19 cellular contexts compared by ENCODE assay signal in genomic region chr2:126783341-126783740, GRCh38.
DNase-seq lines count a peak whose midpoint lies in the region; ATAC-seq and TF ChIP-seq lines count a peak whose summit lies in the region.
"Had no signal": no experiment of that assay in that cellular context is flagged by ENCODE, and none has a peak within 500 bp of the region (broad histone marks: within the 10 kb centered on the region; RNA-seq: fewer than 3 reads in every experiment).

No MANE protein-coding gene starts in this region.

- H3K9ac ChIP-seq in MM.1S (ENCODE audit: low read length), result no peak overlapping the region
- H3K9ac ChIP-seq: BLaER1 had no signal

- H2AFZ ChIP-seq in MM.1S (ENCODE audit: low read length), result no peak overlapping the region
- H2AFZ ChIP-seq: GM23338 had no signal

- no peaks in the 10 kb centered on the region for H3K4me1 ChIP-seq in MM.1S (ENCODE audit: low read length)
- H3K4me1 ChIP-seq: BLaER1, Caco-2 had no signal

- ATAC-seq in natural killer cell treated with Interleukin-12 subunit alpha and Interleukin-12 subunit beta and Interleukin-15 and Interleukin-18, amount 100 ng/mL, for 72 hours, result no peak
- no peak for ATAC-seq in natural killer cell
- ATAC-seq: CD8-positive, alpha-beta T cell; GM23338; HCT116 had no signal

- no peak overlapping the region for H3K4me3 ChIP-seq in MM.1S (ENCODE audit: low read length)
- H3K4me3 ChIP-seq: BLaER1, GM23338 had no signal

- H3K9me3 Mint-ChIP-seq in natural killer cell treated with Interleukin-12 subunit alpha and Interleukin-12 subunit beta and Interleukin-15 and Interleukin-18, amount 100 ng/mL, for 72 hours, result no peaks in the 10 kb centered on the region
- H3K9me3 Mint-ChIP-seq in natural killer cell, result no peaks in the 10 kb centered on the region
- H3K9me3 Mint-ChIP-seq: CD4-positive, CD25-positive, alpha-beta regulatory T cell; CD8-positive, alpha-beta T cell; GM23338; H9 had no signal

- H3K27ac Mint-ChIP-seq in natural killer cell treated with Interleukin-12 subunit alpha and Interleukin-12 subunit beta and Interleukin-15 and Interleukin-18, amount 100 ng/mL, for 72 hours, result no peak overlapping the region
- H3K27ac Mint-ChIP-seq in natural killer cell, result no peak overlapping the region
- H3K27ac Mint-ChIP-seq: B cell; CD4-positive, CD25-positive, alpha-beta regulatory T cell; CD8-positive, alpha-beta T cell; GM23338; H9 had no signal

- peaks cover 11 to 13% of the 10 kb centered on the region in 2 donors for H3K27me3 Mint-ChIP-seq in natural killer cell treated with Interleukin-12 subunit alpha and Interleukin-12 subunit beta and Interleukin-15 and Interleukin-18, amount 100 ng/mL, for 72 hours
- peaks cover 0 to 14% of the 10 kb centered on the region in 2 donors for H3K27me3 Mint-ChIP-seq in natural killer cell (ENCODE audit: low read depth in 2 of 2)

- DNase-seq in activated effector memory CD4-positive, alpha-beta T cell treated with anti-CD3 and anti-CD28 coated beads, Interleukin-2, amount 50 U/mL, for 16 hours, result peak; percentile 54
- DNase-seq in activated effector memory CD4-positive, alpha-beta T cell treated with Interleukin-2 at 50 U/mL for 16 hours, result no peak
- DNase-seq in natural killer cell treated with Interleukin-12 subunit alpha and Interleukin-12 subunit beta and Interleukin-15 and Interleukin-18, amount 100 ng/mL, for 72 hours (ENCODE audit: low spot score), result peak; percentile 15
- no peak for DNase-seq in natural killer cell
- DNase-seq in posterior vena cava (ENCODE audit: low spot score), result peak; percentile 49
- no peak for DNase-seq in MM.1S
- no peak for DNase-seq in cortex of kidney (lab: John Stamatoyannopoulos, UW)
- DNase-seq: CD4-positive, CD25-positive, alpha-beta regulatory T cell; CD8-positive, alpha-beta T cell; DMS153; DND-41; H9 had no signal

- no peaks in the 10 kb centered on the region for H3K36me3 ChIP-seq in MM.1S (replicated peaks; ENCODE audit: insufficient read depth, low read length)
- H3K36me3 ChIP-seq: BLaER1 had no signal

- H4K20me1 ChIP-seq in MM.1S (ENCODE audit: insufficient read depth, low read length), result no peaks in the 10 kb centered on the region
- H4K20me1 ChIP-seq: BLaER1 had no signal

- no peaks in the 10 kb centered on the region for H3F3A ChIP-seq in MM.1S (ENCODE audit: insufficient read depth, low read length)

- H3K27ac ChIP-seq in MM.1S (ENCODE audit: low read length), result no peak overlapping the region
- H3K27ac ChIP-seq: 22Rv1, BLaER1, C4-2B had no signal

- H3K9me3 ChIP-seq in MM.1S (replicated peaks; ENCODE audit: insufficient read depth, low read length), result no peaks in the 10 kb centered on the region
- H3K9me3 ChIP-seq: BLaER1, Caco-2 had no signal

- H3K36me3 Mint-ChIP-seq in natural killer cell treated with Interleukin-12 subunit alpha and Interleukin-12 subunit beta and Interleukin-15 and Interleukin-18, amount 100 ng/mL, for 72 hours, result no peaks in the 10 kb centered on the region
- no peaks in the 10 kb centered on the region for H3K36me3 Mint-ChIP-seq in natural killer cell
- H3K36me3 Mint-ChIP-seq: CD4-positive, CD25-positive, alpha-beta regulatory T cell; CD8-positive, alpha-beta T cell had no signal

- no peaks in the 10 kb centered on the region for H3K9me2 ChIP-seq in MM.1S (replicated peaks; ENCODE audit: insufficient read depth, low read length)

- no peaks in the 10 kb centered on the region for H3K27me3 ChIP-seq in MM.1S (replicated peaks; ENCODE audit: insufficient read depth, low read length)
- H3K27me3 ChIP-seq: BLaER1 had no signal

- H3K79me2 ChIP-seq in MM.1S (ENCODE audit: low read length), result no peaks in the 10 kb centered on the region

- H3K4me1 Mint-ChIP-seq in natural killer cell treated with Interleukin-12 subunit alpha and Interleukin-12 subunit beta and Interleukin-15 and Interleukin-18, amount 100 ng/mL, for 72 hours (ENCODE audit: low read depth in 2 of 2), result no peaks in the 10 kb centered on the region
- H3K4me1 Mint-ChIP-seq in natural killer cell, result no peaks in the 10 kb centered on the region
- H3K4me1 Mint-ChIP-seq: B cell; CD4-positive, CD25-positive, alpha-beta regulatory T cell had no signal

- no peak overlapping the region for H3K4me2 ChIP-seq in MM.1S (ENCODE audit: low read depth, low read length)
- H3K4me2 ChIP-seq: BLaER1, GM23338 had no signal

- TF ChIP-seq CTCF in natural killer cell (IDR thresholded peaks at IDR 0.05) (no peak), MM.1S (IDR thresholded peaks at IDR 0.05; ENCODE audit: low read length) (no peak)

- intact Hi-C loops in natural killer cell (cut with micrococcal nuclease) (no loop called here), posterior vena cava (cut with DNase I) (loop anchor here in 1 of 2 donors (10.0 kb wide), 1 partner anchor 429 kb away; no protein-coding TSS in a partner anchor)

- H3K4me3 Mint-ChIP-seq in natural killer cell treated with Interleukin-12 subunit alpha and Interleukin-12 subunit beta and Interleukin-15 and Interleukin-18, amount 100 ng/mL, for 72 hours, result no peak overlapping the region
- H3K4me3 Mint-ChIP-seq in natural killer cell, result no peak overlapping the region
- H3K4me3 Mint-ChIP-seq: B cell; CD4-positive, CD25-positive, alpha-beta regulatory T cell; CD8-positive, alpha-beta T cell; GM23338; H9 had no signal

Comparison
In these comparisons a context has a peak if more than half of its experiments do, and no peak if none do; other contexts are left out.
1. DNase-seq: peak in activated effector memory CD4-positive, alpha-beta T cell treated with anti-CD3 and anti-CD28 coated beads, Interleukin-2, amount 50 U/mL, for 16 hours (single experiment), natural killer cell treated with Interleukin-12 subunit alpha and Interleukin-12 subunit beta and Interleukin-15 and Interleukin-18, amount 100 ng/mL, for 72 hours (single experiment) and posterior vena cava (single experiment); none in activated effector memory CD4-positive, alpha-beta T cell treated with Interleukin-2 at 50 U/mL for 16 hours (single experiment), natural killer cell (single experiment), MM.1S (single experiment) and cortex of kidney (single experiment).